18 cellular contexts compared by ENCODE assay signal in the genomic region with DNA sequence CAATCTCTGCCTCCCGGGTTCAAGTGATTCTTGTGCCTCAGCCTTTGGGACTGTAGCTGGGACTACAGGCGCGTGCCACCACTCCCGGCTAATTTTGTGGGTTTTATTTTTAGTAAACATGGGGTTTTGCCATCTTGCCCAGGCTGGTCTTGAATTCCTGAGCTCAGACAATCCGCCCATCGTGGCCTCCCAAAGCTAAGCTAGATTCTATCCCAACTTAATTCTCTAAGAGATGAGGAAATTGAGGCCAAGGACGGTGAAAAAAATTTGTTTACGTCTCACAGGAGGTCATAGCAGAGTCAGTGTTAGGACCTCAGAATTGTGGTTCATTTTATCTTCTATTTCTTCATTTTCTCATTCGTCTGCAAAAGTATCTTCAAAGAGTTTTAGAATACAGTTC.
"Had no signal": no experiment of that assay in that cellular context is flagged by ENCODE, and none has a peak within 500 bp of the region (broad histone marks: within the 10 kb centered on the region; RNA-seq: fewer than 3 reads in every experiment).

No MANE protein-coding gene starts in this region.

- H3K36me3 Mint-ChIP-seq: natural killer cell had no signal

- H3K27me3 ChIP-seq: dorsolateral prefrontal cortex, gastroesophageal sphincter, sigmoid colon, spleen, thyroid gland had no signal

- H3K27ac Mint-ChIP-seq: activated naive CD4-positive, alpha-beta T cell treated with anti-CD3 and anti-CD28 coated beads for 36 hours; activated T-cell treated with anti-CD3 and anti-CD28 coated beads, Interleukin-2, amount 50 U/mL, for 24 hours; memory B cell; T-helper 1 cell treated with Interleukin-12 subunit alpha and Interleukin-12 subunit beta and Interleukin-4 antibody, amounts not matched to agents 30 μg/mL and 1 μg/mL, for 36 hours had no signal

- H3K9ac ChIP-seq: parathyroid adenoma had no signal

- FAIRE-seq: colon had no signal

- ATAC-seq: gastroesophageal sphincter; left ventricle myocardium superior; natural killer cell; stimulated activated naive B cell treated with anti-CD40 and anti-IgM and Interleukin-4, amounts not matched to agents 10 μg/mL and 1 μg/mL and 100 μg/mL, for 72 hours had no signal

- H3K9me3 ChIP-seq: gastroesophageal sphincter, sigmoid colon, spleen, thyroid gland had no signal

- H3K27ac ChIP-seq: dorsolateral prefrontal cortex, gastroesophageal sphincter, parathyroid adenoma, sigmoid colon, spleen, thyroid gland had no signal

- H3K9me3 Mint-ChIP-seq: activated naive CD4-positive, alpha-beta T cell treated with anti-CD3 and anti-CD28 coated beads for 36 hours; activated T-cell treated with anti-CD3 and anti-CD28 coated beads, Interleukin-2, amount 50 U/mL, for 24 hours; immature natural killer cell; memory B cell; natural killer cell; stimulated activated naive B cell treated with anti-CD40 and anti-IgM and Interleukin-4, amounts not matched to agents 10 μg/mL and 1 μg/mL and 100 μg/mL, for 72 hours; T-helper 1 cell treated with Interleukin-12 subunit alpha and Interleukin-12 subunit beta and Interleukin-4 antibody, amounts not matched to agents 30 μg/mL and 1 μg/mL, for 36 hours had no signal

- H3K4me3 Mint-ChIP-seq: activated naive CD4-positive, alpha-beta T cell treated with anti-CD3 and anti-CD28 coated beads for 36 hours; activated T-cell treated with anti-CD3 and anti-CD28 coated beads, Interleukin-2, amount 50 U/mL, for 24 hours; immature natural killer cell; memory B cell; natural killer cell; stimulated activated naive B cell treated with anti-CD40 and anti-IgM and Interleukin-4, amounts not matched to agents 10 μg/mL and 1 μg/mL and 100 μg/mL, for 72 hours; T-helper 1 cell treated with Interleukin-12 subunit alpha and Interleukin-12 subunit beta and Interleukin-4 antibody, amounts not matched to agents 30 μg/mL and 1 μg/mL, for 36 hours had no signal

- H3K27me3 Mint-ChIP-seq: activated T-cell treated with anti-CD3 and anti-CD28 coated beads, Interleukin-2, amount 50 U/mL, for 24 hours; memory B cell; stimulated activated naive B cell treated with anti-CD40 and anti-IgM and Interleukin-4, amounts not matched to agents 10 μg/mL and 1 μg/mL and 100 μg/mL, for 72 hours had no signal

- H2AFZ ChIP-seq: parathyroid adenoma had no signal

- DNase-seq: activated CD4-positive, alpha-beta T cell treated with anti-CD3 and anti-CD28 coated beads for 1 hour; activated CD4-positive, alpha-beta T cell treated with anti-CD3 and anti-CD28 coated beads, Interleukin-2, amount 50 U/mL, for 4 hours; activated naive CD4-positive, alpha-beta T cell treated with anti-CD3 and anti-CD28 coated beads for 36 hours; activated T-cell treated with anti-CD3 and anti-CD28 coated beads, Interleukin-2, amount 50 U/mL, for 24 hours; dorsolateral prefrontal cortex; immature natural killer cell; left ventricle myocardium superior; natural killer cell; sigmoid colon; spleen; stimulated activated CD4-positive, alpha-beta T cell treated with anti-CD3 and anti-CD28 coated beads, Interleukin-4, amount 100 ng/mL, for 4 hours; stimulated activated naive B cell treated with anti-CD40 and anti-IgM and Interleukin-4, amounts not matched to agents 10 μg/mL and 1 μg/mL and 100 μg/mL, for 72 hours; thyroid gland had no signal

- H3K4me3 ChIP-seq: dorsolateral prefrontal cortex, gastroesophageal sphincter, sigmoid colon, spleen, thyroid gland had no signal
